ENCODE assay signal across 24 cellular contexts in the genomic region with DNA sequence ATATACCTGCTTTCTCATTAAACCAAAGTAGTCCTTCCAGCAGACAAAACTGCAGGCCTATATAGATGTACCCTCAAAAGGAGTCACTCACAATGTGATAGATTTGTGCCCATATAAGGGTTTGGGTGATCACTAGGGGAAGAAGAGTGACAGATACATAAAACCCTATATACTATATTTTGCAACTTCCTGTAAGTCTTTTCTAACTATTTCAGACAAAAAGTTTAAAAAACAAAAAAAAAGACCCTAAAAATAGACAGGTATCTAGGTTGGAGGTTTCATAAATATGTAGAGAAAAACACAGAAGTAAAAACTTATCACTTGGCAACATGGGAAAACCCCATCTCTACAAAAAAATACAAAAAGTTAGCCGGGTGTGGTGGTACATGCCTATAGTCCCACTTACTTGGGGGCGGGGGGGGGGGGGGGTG. TPM values are rescaled to one million over a fixed set of nuclear protein-coding genes. Genes with fewer than 3 reads are reported as not detected.
DNase-seq lines count a peak whose midpoint lies in the region; ATAC-seq, FAIRE-seq and TF ChIP-seq lines count a peak whose summit lies in the region.
"Had no signal": no experiment of that assay in that cellular context is flagged by ENCODE, and none has a peak within 500 bp of the region (broad histone marks: within the 10 kb centered on the region; RNA-seq: fewer than 3 reads in every experiment).

No MANE protein-coding gene starts in this region.

- TF ChIP-seq CTCF in nephron progenitor cell (IDR thresholded peaks at IDR 0.05), result no peak

- H3K36me3 Mint-ChIP-seq in CD8-positive, alpha-beta memory T cell, result peaks cover 1 to 75% (median 10%) of the 10 kb centered on the region in 3 donors
- H3K36me3 Mint-ChIP-seq in effector memory CD8-positive, alpha-beta T cell (ENCODE audit: insufficient read depth), result peaks cover 64% of the 10 kb centered on the region
- H3K36me3 Mint-ChIP-seq in nephron progenitor cell (ENCODE audit: low read depth), result peaks cover 52% of the 10 kb centered on the region

- no peaks in the 10 kb centered on the region for H3K27me3 ChIP-seq in CD8-positive, alpha-beta memory T cell (ENCODE audit: insufficient read depth, low read length, poor library complexity, severe bottlenecking)
- H3K27me3 ChIP-seq: adrenal gland, breast epithelium, SJSA1 had no signal

- H3K36me3 ChIP-seq in CD8-positive, alpha-beta memory T cell (ENCODE audit: insufficient read depth, low read length), result peaks cover 38% of the 10 kb centered on the region
- H3K36me3 ChIP-seq: breast epithelium had no signal

- POLR2A ChIA-PET in CD8-positive, alpha-beta memory T cell (lab: Charles Lee), result no interaction called here

- peaks cover 24 to 50% (median 37%) of the 10 kb centered on the region in 3 donors for H3K4me1 Mint-ChIP-seq in CD8-positive, alpha-beta memory T cell
- peaks cover 12 to 23% of the 10 kb centered on the region in 2 donors for H3K4me1 Mint-ChIP-seq in effector memory CD8-positive, alpha-beta T cell (ENCODE audit: low read depth in 2 of 2)
- H3K4me1 Mint-ChIP-seq in nephron progenitor cell, result peaks cover 30% of the 10 kb centered on the region

- no peak for DNase-seq in CD8-positive, alpha-beta memory T cell
- no peak for DNase-seq in GM12892 (ENCODE audit: insufficient read length)
- DNase-seq in effector memory CD8-positive, alpha-beta T cell, result no peak
- no peak for DNase-seq in nephron progenitor cell
- no peak for DNase-seq in retina
- DNase-seq: adrenal gland; dermis blood vessel endothelial cell; GOT3; kidney; mammary epithelial cell; NCI-H146; NCI-H2171 treated with DMSO at 0.1 percent for 48 hours; NCI-H774; PC-9; stimulated activated naive CD8-positive, alpha-beta T cell treated with anti-CD3 and anti-CD28 coated beads, Interleukin-15, Interleukin-2, amounts not matched to agents 100 U/mL and 50 U/mL, for 24 hours had no signal

- peak; percentile 24 for FAIRE-seq in GM12892 (lab: Jason Lieb, UNC)
- FAIRE-seq: kidney had no signal

- no peak overlapping the region for H3K27ac ChIP-seq in CD8-positive, alpha-beta memory T cell (ENCODE audit: low read depth, low read length)
- H3K27ac ChIP-seq: adrenal gland, breast epithelium, parathyroid adenoma, PC-9, SJSA1 had no signal

- peak overlapping the region in 1 of 7 donors; percentile 54 for H3K4me3 Mint-ChIP-seq in CD8-positive, alpha-beta memory T cell
- no peak overlapping the region for H3K4me3 Mint-ChIP-seq in effector memory CD8-positive, alpha-beta T cell
- H3K4me3 Mint-ChIP-seq in nephron progenitor cell, result no peak overlapping the region
- H3K4me3 Mint-ChIP-seq: WTC11 had no signal

- no peaks in the 10 kb centered on the region for H3K27me3 Mint-ChIP-seq in CD8-positive, alpha-beta memory T cell
- H3K27me3 Mint-ChIP-seq in effector memory CD8-positive, alpha-beta T cell, result no peaks in the 10 kb centered on the region
- H3K27me3 Mint-ChIP-seq in nephron progenitor cell (ENCODE audit: low read depth, poor library complexity), result no peaks in the 10 kb centered on the region
- H3K27me3 Mint-ChIP-seq: type B pancreatic cell had no signal

- CTCF ChIA-PET in CD8-positive, alpha-beta memory T cell (lab: Charles Lee), result interaction anchor here (0.9 to 4.9 kb wide), 6 partner anchors 113 to 261 kb away, joined by 3 to 19 read pairs (median 4); a partner anchor contains a TSS

- H3K27ac Mint-ChIP-seq in CD8-positive, alpha-beta memory T cell, result peak overlapping the region in 5 of 8 donors; percentile 17 to 82 (median 47)
- peak overlapping the region; percentile 35 to 76 for H3K27ac Mint-ChIP-seq in effector memory CD8-positive, alpha-beta T cell
- no peak overlapping the region for H3K27ac Mint-ChIP-seq in nephron progenitor cell

- H3K9me3 ChIP-seq in CD8-positive, alpha-beta memory T cell (ENCODE audit: low read length), result no peaks in the 10 kb centered on the region
- H3K9me3 ChIP-seq: adrenal gland, breast epithelium, SJSA1 had no signal

- ATAC-seq in HG03520 (IDR thresholded peaks at IDR 0.05; ENCODE audit: unreplicated experiment) (peak; percentile 32), HG02623 (IDR thresholded peaks at IDR 0.05; ENCODE audit: unreplicated experiment) (no peak), HG03439 (IDR thresholded peaks at IDR 0.05; ENCODE audit: unreplicated experiment) (no peak)
- ATAC-seq in effector memory CD8-positive, alpha-beta T cell (replicated peaks), result no peak
- ATAC-seq: stimulated activated naive CD8-positive, alpha-beta T cell treated with anti-CD3 and anti-CD28 coated beads, Interleukin-15, Interleukin-2, amounts not matched to agents 100 U/mL and 50 U/mL, for 24 hours; WTC11 had no signal

- peaks cover 26% of the 10 kb centered on the region for H3K4me1 ChIP-seq in CD8-positive, alpha-beta memory T cell (ENCODE audit: insufficient read depth, low read length)

- no peaks in the 10 kb centered on the region for H3K9me3 Mint-ChIP-seq in CD8-positive, alpha-beta memory T cell
- no peaks in the 10 kb centered on the region for H3K9me3 Mint-ChIP-seq in effector memory CD8-positive, alpha-beta T cell
- no peaks in the 10 kb centered on the region for H3K9me3 Mint-ChIP-seq in nephron progenitor cell
- H3K9me3 Mint-ChIP-seq: activated T-helper 2 cell treated with anti-CD3 and anti-CD28 coated beads, Interferon-gamma antibody, Interleukin-2, Interleukin-4, amounts not matched to agents 10 μg/mL and 5 μg/mL and 100 μg/mL, durations not matched to agents 14 hours and 24 hours and 36 hours; type B pancreatic cell; WTC11 had no signal

- no peak for TF ChIP-seq POLR2A in GM12892 (IDR thresholded peaks at IDR 0.05; ENCODE audit: low read depth, low read length)

- H3K4me3 ChIP-seq in CD8-positive, alpha-beta memory T cell (ENCODE audit: low read length), result no peak overlapping the region
- H3K4me3 ChIP-seq: adrenal gland, breast epithelium, PC-9, SJSA1 had no signal

RNA-seq across cellular contexts. Expression of a gene that starts 3.0 kb away (rescaled TPM):
- total RNA-seq in CD8-positive, alpha-beta memory T cell, result 10 to 100 TPM; 16.5 to 19.9 TPM
- 11.7 TPM for polyA plus RNA-seq in CD8-positive, alpha-beta memory T cell
- polyA plus RNA-seq in GM12892 (2012; ENCODE audit: missing spikeins), result 10.9 TPM
